8 cellular contexts compared by ENCODE assay signal in genomic region chr20:35663516-35663812, GRCh38. TPM values are rescaled to one million over a fixed set of nuclear protein-coding genes. Genes with fewer than 3 reads are reported as not detected.
DNase-seq lines count a peak whose midpoint lies in the region; ATAC-seq, FAIRE-seq and TF ChIP-seq lines count a peak whose summit lies in the region.

No MANE protein-coding gene starts in this region.

- H4K8ac ChIP-seq in IMR-90 (ENCODE audit: low read depth in 2 of 2, low read length in 2 of 2) = no peak overlapping the region

- CTCF ChIA-PET in IMR-90 (lab: Yijun Ruan, JAX) = no interaction called here
- CTCF ChIA-PET in mammary epithelial cell (lab: Charles Lee; ENCODE audit: low non-redundant PET) = no interaction called here

- intact Hi-C loops in IMR-90 (cut with micrococcal nuclease) = loop anchor here (5.0 to 10.0 kb wide), 2 partner anchors 99 to 151 kb away; no protein-coding TSS in a partner anchor
- intact Hi-C loops in mammary epithelial cell (cut with micrococcal nuclease) = loop anchor here (5.0 kb wide), 2 partner anchors 201 to 289 kb away; partner anchors contain the start of gene SCAND1

- DNase-seq in AG10803 (ENCODE audit: low read depth) (no peak), IMR-90 (peak; percentile 19), mammary epithelial cell (no peak), H54 (ENCODE audit: insufficient read length, low spot score) (no peak), SKM-1 treated with dmso at 0.1 percent for 144 hours (lab: John Stamatoyannopoulos, UW; ENCODE audit: unreplicated experiment) (no peak)

- H2BK120ac ChIP-seq in IMR-90 (ENCODE audit: low read depth, low read length) = no peak overlapping the region

- peak overlapping the region; percentile 94; the same call in 1 of the 2 replicates for H3K56ac ChIP-seq in IMR-90 (ENCODE audit: extremely low read depth, insufficient read depth, low read length)

- H4K5ac ChIP-seq in IMR-90 (ENCODE audit: low read depth, low read length) = no peak overlapping the region

- WGBS in IMR-90 (ENCODE audit: extremely low coverage in 2 of 2, insufficient read length in 1 of 2), 2 experiments = 0% methylated on average over 3 of the region's 7 CpGs; no CpG with 5 or more reads in 1 of the 2 experiments
- 1% methylated on average over 7 of the region's 7 CpGs for WGBS in mammary epithelial cell (ENCODE audit: low coverage, missing lambda C conversion rate)
- 0 to 6% methylated on average over 6 of the region's 7 CpGs for WGBS in mesodermal cell (ENCODE audit: insufficient coverage in 2 of 2), 2 experiments

- H4K20me1 ChIP-seq in IMR-90 (ENCODE audit: insufficient read depth, low read length) (peaks cover 60% of the 10 kb centered on the region), mammary epithelial cell (ENCODE audit: insufficient read depth, low read length) (peaks cover 28% of the 10 kb centered on the region)

- no peak for TF ChIP-seq RAD21 in IMR-90 (IDR thresholded peaks at IDR 0.05; ENCODE audit: low read length)

- no TSS peak for BruUV-seq in IMR-90 (replicated peaks; lab: Mats Ljungman, UMichigan)
- no TSS peak for BruUV-seq in mammary epithelial cell (replicated peaks; lab: Mats Ljungman, UMichigan)

- H3K9me1 ChIP-seq in IMR-90 (ENCODE audit: insufficient read depth, low read length) = peaks cover 3% of the 10 kb centered on the region; the same call in 1 of the 2 replicates

- TF ChIP-seq CTCF in AG10803 (conservative IDR thresholded peaks at IDR 0.05; ENCODE audit: low read length) (no peak), IMR-90 (conservative IDR thresholded peaks at IDR 0.05; ENCODE audit: low read depth, low read length) (no peak), mammary epithelial cell (conservative IDR thresholded peaks at IDR 0.05 in 1 of 2, IDR thresholded peaks at IDR 0.05 in 1 of 2; ENCODE audit: extremely low read depth in 1 of 2, insufficient read depth in 1 of 2, low read depth in 1 of 2, low read length in 2 of 2) (no peak)

- H3K79me1 ChIP-seq in IMR-90 (ENCODE audit: low read depth in 1 of 2, low read length in 2 of 2) = peaks cover 0 to 28% of the 10 kb centered on the region in 2 experiments; a peak in 3 of 4 replicates

- 0 out of 2 replicates have a peak, but pooled peaks have one; percentile 2 for ATAC-seq in IMR-90 (ENCODE audit: low read depth)
- no peak for ATAC-seq in HG03159 (IDR thresholded peaks at IDR 0.05; ENCODE audit: unreplicated experiment)
- no peak for ATAC-seq in GM18505 (IDR thresholded peaks at IDR 0.05; ENCODE audit: unreplicated experiment)

- H2AK5ac ChIP-seq in IMR-90 (ENCODE audit: low read depth, low read length) = peak overlapping the region; percentile 100; the same call in 1 of the 2 replicates

- peak overlapping the region; percentile 90 for H2BK5ac ChIP-seq in IMR-90 (ENCODE audit: low read depth, low read length, poor library complexity, severe bottlenecking)

- H3K4me2 ChIP-seq in IMR-90 (ENCODE audit: low read depth, low read length) = peak overlapping the region; percentile 98
- H3K4me2 ChIP-seq in mammary epithelial cell (ENCODE audit: insufficient read depth, low read depth, low read length) = peak overlapping the region; percentile 85

- in situ Hi-C loops in IMR-90 (cut with MboI; ENCODE audit: low sequenced_read_pairs) = no loop called here
- in situ Hi-C loops in mammary epithelial cell (cut with MboI; ENCODE audit: low sequenced_read_pairs in 2 of 2) = no loop called here

- TF ChIP-seq POLR2A in IMR-90 (IDR thresholded peaks at IDR 0.05; ENCODE audit: low read depth, low read length) (0 out of 2 replicates have a peak, but pooled peaks have one; percentile 9), H54 (IDR thresholded peaks at IDR 0.05; ENCODE audit: low read depth, low read length) (no peak), GM18505 (IDR thresholded peaks at IDR 0.05; ENCODE audit: borderline replicate concordance, extremely low read depth, insufficient read depth, insufficient read length) (no peak)

- H2AFZ ChIP-seq in IMR-90 (replicated peaks; ENCODE audit: low read length, poor library complexity) (no peak overlapping the region), mammary epithelial cell (ENCODE audit: low read depth, low read length) (no peak overlapping the region)

- peak overlapping the region; percentile 98 for H3K23ac ChIP-seq in IMR-90 (ENCODE audit: low read depth, low read length)

- H3K36me3 ChIP-seq in IMR-90 (ENCODE audit: control insufficient read depth, insufficient read depth, low read length) = no peaks in the 10 kb centered on the region
- H3K36me3 ChIP-seq in mammary epithelial cell (ENCODE audit: insufficient read depth, low read length) = no peaks in the 10 kb centered on the region
- H3K36me3 ChIP-seq in mesodermal cell (ENCODE audit: control insufficient read depth, insufficient read depth, low read length) = peaks cover 5% of the 10 kb centered on the region

- peak overlapping the region; percentile 98 for H3K14ac ChIP-seq in IMR-90 (replicated peaks; ENCODE audit: low read depth, low read length)

- peak overlapping the region; percentile 98 for H3K4ac ChIP-seq in IMR-90 (ENCODE audit: low read depth, low read length)

- H2BK15ac ChIP-seq in IMR-90 (ENCODE audit: low read depth, low read length) = no peak overlapping the region

- POLR2A ChIA-PET in IMR-90 (lab: Charles Lee; ENCODE audit: unreplicated experiment) = interaction anchor here (0.7 kb wide), 1 partner anchor 83 kb away, joined by 3 read pairs; no protein-coding TSS in a partner anchor

- peak overlapping the region; percentile 96 for H3K9ac ChIP-seq in IMR-90 (ENCODE audit: low read depth, low read length)
- peak overlapping the region; percentile 97 for H3K9ac ChIP-seq in mammary epithelial cell (ENCODE audit: insufficient read depth, low read length)

- dilution Hi-C loops in IMR-90 (cut with HindIII; ENCODE audit: low sequenced_read_pairs, unreplicated experiment) (no loop called here), mammary epithelial cell (cut with HindIII; ENCODE audit: low sequenced_read_pairs) (no loop called here)

- H3K4me1 ChIP-seq in IMR-90 (ENCODE audit: control insufficient read depth, insufficient read depth, low read length) (peaks cover 2% of the 10 kb centered on the region), mammary epithelial cell (ENCODE audit: insufficient read depth, low read length) (peaks cover 30% of the 10 kb centered on the region), mesodermal cell (ENCODE audit: control insufficient read depth, insufficient read depth, low read length, poor library complexity, severe bottlenecking) (peaks cover 15% of the 10 kb centered on the region)

- H3K27ac ChIP-seq in IMR-90 (ENCODE audit: insufficient read depth, low read length) (peak overlapping the region; percentile 94), mammary epithelial cell (ENCODE audit: insufficient read depth, low read depth, low read length) (peak overlapping the region; percentile 89), mesodermal cell (ENCODE audit: low read depth, low read length, severe bottlenecking) (peak overlapping the region; percentile 97)

- no peaks in the 10 kb centered on the region for H3K27me3 ChIP-seq in IMR-90 (ENCODE audit: control insufficient read depth, insufficient read depth, low read length)
- H3K27me3 ChIP-seq in mammary epithelial cell (ENCODE audit: insufficient read depth, low read length) = no peaks in the 10 kb centered on the region

- no peak overlapping the region for H3K18ac ChIP-seq in IMR-90 (ENCODE audit: low read depth, low read length)

- no peak overlapping the region for H2BK20ac ChIP-seq in IMR-90 (ENCODE audit: low read depth, low read length)

- H2AK9ac ChIP-seq in IMR-90 (replicated peaks; ENCODE audit: low read depth, low read length, poor library complexity) = peak overlapping the region; percentile 99

- peak overlapping the region; percentile 97 for H3K4me3 ChIP-seq in AG10803 (ENCODE audit: low read length)
- peak overlapping the region; percentile 86 for H3K4me3 ChIP-seq in IMR-90 (ENCODE audit: insufficient read depth, low read depth, low read length)
- peak overlapping the region; percentile 65 to 97 (median 87) for H3K4me3 ChIP-seq in mammary epithelial cell (replicated peaks in 1 of 3; ENCODE audit: insufficient read depth in 1 of 3, low read depth in 2 of 3, low read length in 3 of 3)
- peak overlapping the region; percentile 91 for H3K4me3 ChIP-seq in mesodermal cell (ENCODE audit: extremely low read depth, insufficient read depth, low read length, poor library complexity, severe bottlenecking)

- H3K9me3 ChIP-seq in IMR-90 (ENCODE audit: control insufficient read depth, insufficient read depth, low read length) (no peaks in the 10 kb centered on the region), mammary epithelial cell (replicated peaks; ENCODE audit: insufficient read depth, low read length) (no peaks in the 10 kb centered on the region), mesodermal cell (ENCODE audit: control insufficient read depth, low read length) (no peaks in the 10 kb centered on the region)

- peaks cover 66% of the 10 kb centered on the region for H3K79me2 ChIP-seq in mammary epithelial cell (ENCODE audit: insufficient read depth, low read length)

- FAIRE-seq in H54 (lab: Jason Lieb, UNC) = no peak

- no peak overlapping the region for H4K91ac ChIP-seq in IMR-90 (ENCODE audit: insufficient read depth, low read depth, low read length)

RNA-seq across cellular contexts. Expression of gene CPNE1, which starts 1.2 kb away (rescaled TPM):
- total RNA-seq in IMR-90 (2012; rRNA removed) (141 and 163 TPM in 2 replicates), mammary epithelial cell (100 to 1,000 TPM; 110 to 157 TPM)
- polyA plus RNA-seq in IMR-90 (2012; rRNA removed) (165 and 189 TPM in 2 replicates), mammary epithelial cell (97.7 TPM)
- polyA plus RNA-seq in IMR-90 (2012; cell fraction: cytosol; rRNA removed) = 158 and 268 TPM in 2 replicates
- 564 and 652 TPM in 2 replicates for polyA plus RNA-seq in IMR-90 (2012; cell fraction: nucleus; rRNA removed; ENCODE audit: low replicate concordance)
- 119 TPM for polyA minus RNA-seq in mammary epithelial cell
- 354 TPM for polyA plus RNA-seq in mesodermal cell (2013, experiment 1 of 2)
- 292 TPM for polyA plus RNA-seq in mesodermal cell (2013, experiment 2 of 2)

RNA-seq across cellular contexts. Expression of gene RBM12, which starts 1.2 kb away (rescaled TPM):
- total RNA-seq in IMR-90 (2012; rRNA removed) (65.8 and 69.4 TPM in 2 replicates), mammary epithelial cell (10 to 100 TPM; 62.8 to 71.2 TPM)
- polyA plus RNA-seq in IMR-90 (2012; rRNA removed) (44.7 and 51.2 TPM in 2 replicates), mammary epithelial cell (91.9 TPM)
- polyA plus RNA-seq in IMR-90 (2012; cell fraction: cytosol; rRNA removed) = 10.9 and 21.0 TPM in 2 replicates
- polyA plus RNA-seq in IMR-90 (2012; cell fraction: nucleus; rRNA removed; ENCODE audit: low replicate concordance) = 47.0 and 117 TPM in 2 replicates
- 98.2 TPM for polyA minus RNA-seq in mammary epithelial cell
- 43.2 TPM for polyA plus RNA-seq in mesodermal cell (2013, experiment 1 of 2)
- polyA plus RNA-seq in mesodermal cell (2013, experiment 2 of 2) = 51.6 TPM

RNA-seq across cellular contexts. Expression of gene NFS1, which starts 35.7 kb away (rescaled TPM):
- 11.4 and 16.5 TPM in 2 replicates for total RNA-seq in IMR-90 (2012; rRNA removed)
- 31.4 and 35.6 TPM in 2 replicates for polyA plus RNA-seq in IMR-90 (2012; rRNA removed)
- 29.4 and 47.8 TPM in 2 replicates for polyA plus RNA-seq in IMR-90 (2012; cell fraction: cytosol; rRNA removed)
- 35.0 and 47.5 TPM in 2 replicates for polyA plus RNA-seq in IMR-90 (2012; cell fraction: nucleus; rRNA removed; ENCODE audit: low replicate concordance)
- 10 to 100 TPM; 28.8 to 33.0 TPM for total RNA-seq in mammary epithelial cell
- 44.8 TPM for polyA plus RNA-seq in mammary epithelial cell
- polyA minus RNA-seq in mammary epithelial cell = 57.3 TPM
- 24.3 TPM for polyA plus RNA-seq in mesodermal cell (2013, experiment 1 of 2)
- 24.2 TPM for polyA plus RNA-seq in mesodermal cell (2013, experiment 2 of 2)

RNA-seq across cellular contexts. Expression of gene ROMO1, which starts 35.7 kb away (rescaled TPM):
- total RNA-seq in IMR-90 (2012; rRNA removed) (223 and 397 TPM in 2 replicates), mammary epithelial cell (100 to 1,000 TPM; 113 to 176 TPM)
- polyA plus RNA-seq in IMR-90 (2012; rRNA removed) (555 and 601 TPM in 2 replicates), mammary epithelial cell (386 TPM)
- 1,487 and 2,019 TPM in 2 replicates for polyA plus RNA-seq in IMR-90 (2012; cell fraction: cytosol; rRNA removed)
- polyA plus RNA-seq in IMR-90 (2012; cell fraction: nucleus; rRNA removed; ENCODE audit: low replicate concordance) = 350 and 360 TPM in 2 replicates
- polyA minus RNA-seq in mammary epithelial cell = 17.3 TPM
- polyA plus RNA-seq in mesodermal cell (2013, experiment 1 of 2) = 249 TPM
- 221 TPM for polyA plus RNA-seq in mesodermal cell (2013, experiment 2 of 2)

RNA-seq across cellular contexts. Expression of gene SPAG4, which starts 47.8 kb away (rescaled TPM):
- total RNA-seq in IMR-90 (2012; rRNA removed) (1.8 and 1.9 TPM in 2 replicates), mammary epithelial cell (1 to 10 TPM; 2.8 to 4.3 TPM)
- polyA plus RNA-seq in IMR-90 (2012; rRNA removed) (5.5 and 5.8 TPM in 2 replicates), mammary epithelial cell (1.1 TPM)
- 4.8 and 7.3 TPM in 2 replicates for polyA plus RNA-seq in IMR-90 (2012; cell fraction: cytosol; rRNA removed)
- polyA plus RNA-seq in IMR-90 (2012; cell fraction: nucleus; rRNA removed; ENCODE audit: low replicate concordance) = 17.5 and 19.5 TPM in 2 replicates
- not detected for polyA minus RNA-seq in mammary epithelial cell
- 5.2 TPM for polyA plus RNA-seq in mesodermal cell (2013, experiment 1 of 2)
- polyA plus RNA-seq in mesodermal cell (2013, experiment 2 of 2) = 3.7 TPM
